8 cellular contexts compared by ENCODE assay signal in genomic region chr12:12890815-12891645, GRCh38. TPM values are rescaled to one million over a fixed set of nuclear protein-coding genes. Genes with fewer than 3 reads are reported as not detected.
DNase-seq lines count a peak whose midpoint lies in the region; FAIRE-seq and TF ChIP-seq lines count a peak whose summit lies in the region.

A gene with protein sequence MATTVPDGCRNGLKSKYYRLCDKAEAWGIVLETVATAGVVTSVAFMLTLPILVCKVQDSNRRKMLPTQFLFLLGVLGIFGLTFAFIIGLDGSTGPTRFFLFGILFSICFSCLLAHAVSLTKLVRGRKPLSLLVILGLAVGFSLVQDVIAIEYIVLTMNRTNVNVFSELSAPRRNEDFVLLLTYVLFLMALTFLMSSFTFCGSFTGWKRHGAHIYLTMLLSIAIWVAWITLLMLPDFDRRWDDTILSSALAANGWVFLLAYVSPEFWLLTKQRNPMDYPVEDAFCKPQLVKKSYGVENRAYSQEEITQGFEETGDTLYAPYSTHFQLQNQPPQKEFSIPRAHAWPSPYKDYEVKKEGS (plus strand): TSS chr12:12891562. CDS start chr12:12908250, 16,688 bp downstream.

- H3K4me3 ChIP-seq in BJ (ENCODE audit: low read depth, low read length) (peak within 1 kb of the TSS; percentile 66), GM23248 (peak within 1 kb of the TSS; percentile 75)

- no peaks in the 10 kb centered on the region for H3K9me3 Mint-ChIP-seq in activated naive CD4-positive, alpha-beta T cell treated with anti-CD3 and anti-CD28 coated beads, Interleukin-2, amount 50 U/mL, for 24 hours
- H3K9me3 Mint-ChIP-seq in nephron progenitor cell: peaks cover 4% of the 10 kb centered on the region

- peaks cover 39% of the 10 kb centered on the region for H3K79me2 ChIP-seq in GM23248 (ENCODE audit: insufficient read depth)

- H3K27me3 ChIP-seq in BJ (ENCODE audit: control insufficient read depth, insufficient read depth, low read length) (no peaks in the 10 kb centered on the region), GM23248 (replicated peaks; ENCODE audit: insufficient read depth) (no peaks in the 10 kb centered on the region)

- DNase-seq in BJ (ENCODE audit: low read depth): peak; percentile 96
- DNase-seq in GM23248: peak; percentile 98
- DNase-seq in NCI-H82 (lab: John Stamatoyannopoulos, UW): peak; percentile 77
- peak; percentile 10 for DNase-seq in germinal center (ENCODE audit: low spot score)
- DNase-seq in nephron progenitor cell: peak; percentile 60
- DNase-seq in urothelium cell line (ENCODE audit: low spot score): peak; percentile 94
- no peak for DNase-seq in KG1 (lab: John Stamatoyannopoulos, UW)

- CTCF ChIA-PET in BJ (lab: Yijun Ruan, JAX): interaction anchor here (0.9 to 3.9 kb wide), 13 partner anchors 8 to 341 kb away, joined by 3 to 41 read pairs (median 4); no protein-coding TSS in a partner anchor

- H3K4me3 Mint-ChIP-seq in activated naive CD4-positive, alpha-beta T cell treated with anti-CD3 and anti-CD28 coated beads, Interleukin-2, amount 50 U/mL, for 24 hours: peak within 1 kb of the TSS; percentile 88
- peak within 1 kb of the TSS; percentile 85 for H3K4me3 Mint-ChIP-seq in nephron progenitor cell

- H3K9me2 ChIP-seq in GM23248 (ENCODE audit: insufficient read depth): no peaks in the 10 kb centered on the region

- no peaks in the 10 kb centered on the region for H4K20me1 ChIP-seq in GM23248 (ENCODE audit: insufficient read depth)

- no peaks in the 10 kb centered on the region for H3K9me3 ChIP-seq in GM23248 (ENCODE audit: low read depth)

- WGBS in GM23248 (ENCODE audit: low coverage in 1 of 2, low lambda C conversion rate in 2 of 2, missing lambda C conversion rate in 2 of 2), 2 experiments: 1 to 2% methylated on average over 41 to 45 of the region's 46 CpGs

- peaks cover 4% of the 10 kb centered on the region for H3K27me3 Mint-ChIP-seq in activated naive CD4-positive, alpha-beta T cell treated with anti-CD3 and anti-CD28 coated beads, Interleukin-2, amount 50 U/mL, for 24 hours
- peaks cover 94% of the 10 kb centered on the region for H3K27me3 Mint-ChIP-seq in nephron progenitor cell (ENCODE audit: low read depth, poor library complexity)

- peak within 1 kb of the TSS; percentile 77 for H3K4me2 ChIP-seq in GM23248 (ENCODE audit: unreplicated experiment)

- POLR2A ChIA-PET in BJ (lab: Charles Lee): interaction anchor here (0.5 to 1.3 kb wide), 7 partner anchors 10 to 93 kb away, joined by 3 to 23 read pairs (median 5); no protein-coding TSS in a partner anchor

- peak; percentile 47 for TF ChIP-seq CTCF in BJ (IDR thresholded peaks at IDR 0.05; ENCODE audit: insufficient read depth, low read depth, low read length)
- TF ChIP-seq CTCF in nephron progenitor cell (IDR thresholded peaks at IDR 0.05): no peak

- H3K36me3 Mint-ChIP-seq in activated naive CD4-positive, alpha-beta T cell treated with anti-CD3 and anti-CD28 coated beads, Interleukin-2, amount 50 U/mL, for 24 hours: no peaks in the 10 kb centered on the region
- H3K36me3 Mint-ChIP-seq in nephron progenitor cell (ENCODE audit: low read depth): no peaks in the 10 kb centered on the region

- peak within 1 kb of the TSS; percentile 38 for H2AFZ ChIP-seq in GM23248

- H3K4me1 Mint-ChIP-seq in activated naive CD4-positive, alpha-beta T cell treated with anti-CD3 and anti-CD28 coated beads, Interleukin-2, amount 50 U/mL, for 24 hours: peaks cover 7% of the 10 kb centered on the region
- H3K4me1 Mint-ChIP-seq in nephron progenitor cell: peaks cover 37% of the 10 kb centered on the region

- peak; percentile 93 for FAIRE-seq in urothelium cell line (lab: Jason Lieb, UNC)

- in situ Hi-C loops in GM23248 (cut with MboI): no loop called here

- H3K9ac ChIP-seq in GM23248: peak within 1 kb of the TSS; percentile 87

- H3K36me3 ChIP-seq in BJ (ENCODE audit: control insufficient read depth, insufficient read depth, low read length): no peaks in the 10 kb centered on the region
- no peaks in the 10 kb centered on the region for H3K36me3 ChIP-seq in GM23248 (ENCODE audit: low read depth)

- H3K27ac Mint-ChIP-seq in activated naive CD4-positive, alpha-beta T cell treated with anti-CD3 and anti-CD28 coated beads, Interleukin-2, amount 50 U/mL, for 24 hours: peak within 1 kb of the TSS; percentile 86
- no peak within 1 kb of the TSS for H3K27ac Mint-ChIP-seq in nephron progenitor cell

- H3K27ac ChIP-seq in GM23248: peak within 1 kb of the TSS; percentile 88

- H3F3A ChIP-seq in GM23248 (ENCODE audit: insufficient read depth): peaks cover 30% of the 10 kb centered on the region

- H3K4me1 ChIP-seq in GM23248 (ENCODE audit: insufficient read depth): peaks cover 30% of the 10 kb centered on the region

RNA-seq across cellular contexts. Expression of the gene that starts here (rescaled TPM):
- polyA plus RNA-seq in BJ (2011; rRNA removed) (230 and 241 TPM in 2 replicates), GM23248 (2016; fragmentation: Nextera tagmentation; extraction: Ambion mirVana) (84.8 and 85.9 TPM in 2 replicates)
- 268 and 369 TPM in 2 replicates for polyA minus RNA-seq in BJ (2011; rRNA and poly(A)+ RNA removed)
- 32.9 and 37.8 TPM in 2 replicates for total RNA-seq in GM23248 (2014; rRNA removed; shearing (Covaris generic))
